Comparison of ENCODE assay signal across 15 cellular contexts in genomic region chr5:175603987-175604739, GRCh38. TPM values are rescaled to one million over a fixed set of nuclear protein-coding genes. Genes with fewer than 3 reads are reported as not detected.
"Had no signal": no experiment of that assay in that cellular context is flagged by ENCODE, and none has a peak within 500 bp of the region (broad histone marks: within the 10 kb centered on the region; RNA-seq: fewer than 3 reads in every experiment).

No MANE protein-coding gene starts in this region.

- H3K4me1 ChIP-seq: breast epithelium, esophagus squamous epithelium had no signal

- ATAC-seq: left lobe of liver; natural killer cell; stimulated activated memory B cell treated with anti-CD40 and anti-IgM and Interleukin-4, amounts not matched to agents 10 μg/mL and 1 μg/mL and 100 μg/mL, for 72 hours had no signal

- FAIRE-seq: endothelial cell of umbilical vein, keratinocyte had no signal

- H3K27me3 ChIP-seq: breast epithelium had no signal

- H3K4me3 ChIP-seq: breast epithelium, esophagus squamous epithelium had no signal

- H3K36me3 ChIP-seq: breast epithelium, esophagus squamous epithelium had no signal

- H3K27ac ChIP-seq: breast epithelium, esophagus squamous epithelium had no signal

- H3K9me3 ChIP-seq: breast epithelium, esophagus squamous epithelium had no signal

- DNase-seq: activated CD4-positive, alpha-beta T cell treated with anti-CD3 and anti-CD28 coated beads for 1 hour; activated CD4-positive, alpha-beta T cell treated with anti-CD3 and anti-CD28 coated beads, Interleukin-2, amount 50 U/mL, for 4 hours; activated naive CD4-positive, alpha-beta T cell; activated T-cell treated with anti-CD3 and anti-CD28 coated beads for 4 hours; aorta; esophagus squamous epithelium; hypothalamus; natural killer cell; T-helper 9 cell had no signal

RNA-seq across cellular contexts. Expression of gene HRH2, which starts 53.7 kb away (rescaled TPM):
- total RNA-seq: endothelial cell of umbilical vein, fibroblast of villous mesenchyme had no signal
- polyA plus RNA-seq: endothelial cell of umbilical vein, keratinocyte had no signal
